ENCODE assay signal across 1 cellular context in genomic region chr9:96931665-96932064, GRCh38.
TF ChIP-seq lines count a peak whose summit lies in the region.

No MANE protein-coding gene starts in this region.

TF ChIP-seq in HepG2, 621 proteins besides CTCF, POLR2A, EP300 and RAD21:
- peak; percentile 9; the same call in 1 of the 2 replicates for TF ChIP-seq SALL1 (CRISPR knock-in tag; IDR thresholded peaks at IDR 0.05)
TF ChIP-seq in HepG2: peak in this region for 1; not testable (repeated sequence) for 620.
